Comparison of ENCODE assay signal across 8 cellular contexts in the genomic region with DNA sequence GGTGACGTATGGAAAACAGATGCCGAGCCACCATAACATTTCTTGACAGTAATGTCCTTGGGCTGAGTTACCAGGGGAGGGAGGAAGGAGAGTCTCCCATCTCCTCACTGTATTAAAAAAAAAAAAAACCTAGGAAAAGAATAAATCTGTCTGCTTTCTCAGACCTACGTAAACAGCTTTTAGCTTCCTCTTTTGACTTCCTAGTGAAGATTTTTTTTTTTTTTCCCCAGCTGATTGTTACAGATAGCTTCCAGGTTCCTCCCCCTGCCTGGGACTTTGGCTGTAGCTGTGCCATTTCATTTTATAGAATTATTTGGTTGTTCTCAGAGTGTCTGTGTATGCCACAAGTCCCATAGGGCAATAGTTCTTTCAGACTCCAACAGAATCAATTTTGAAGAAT. TPM values are rescaled to one million over a fixed set of nuclear protein-coding genes. Genes with fewer than 3 reads are reported as not detected.
DNase-seq lines count a peak whose midpoint lies in the region; ATAC-seq and TF ChIP-seq lines count a peak whose summit lies in the region.

No MANE protein-coding gene starts in this region.

- CTCF ChIA-PET in WTC11 (lab: Charles Lee) = interaction anchor here (0.7 to 4.0 kb wide), 3 partner anchors 14 to 28 kb away, joined by 3 to 40 read pairs (median 27); no protein-coding TSS in a partner anchor

- no peaks in the 10 kb centered on the region for H3K9me3 ChIP-seq in lower lobe of right lung
- no peaks in the 10 kb centered on the region for H3K9me3 ChIP-seq in aorta (ENCODE audit: control insufficient read depth, low read length)

- no peak for TF ChIP-seq CTCF in WTC11 (IDR thresholded peaks at IDR 0.05)
- TF ChIP-seq CTCF in lower lobe of right lung (IDR thresholded peaks at IDR 0.05) = no peak

- WGBS in aorta, 2 donors = 69 to 71% methylated on average over 3 of the region's 3 CpGs

- H3K4me1 ChIP-seq in lower lobe of right lung (peaks cover 17% of the 10 kb centered on the region), aorta (ENCODE audit: control insufficient read depth in 1 of 2, insufficient read depth in 2 of 2, low read length in 2 of 2) (peaks cover 0 to 2% of the 10 kb centered on the region in 2 donors)

- H3K9me3 Mint-ChIP-seq in stimulated activated naive CD8-positive, alpha-beta T cell treated with anti-CD3 and anti-CD28 coated beads, Interleukin-15, Interleukin-2, amounts not matched to agents 100 ng/mL and 50 ng/mL, for 24 hours = peaks cover 7% of the 10 kb centered on the region
- H3K9me3 Mint-ChIP-seq in stimulated activated naive CD8-positive, alpha-beta T cell treated with anti-CD3 and anti-CD28 coated beads, Interleukin-15, amount 100 ng/mL, for 72 hours = peaks cover 5 to 11% of the 10 kb centered on the region in 2 donors
- H3K9me3 Mint-ChIP-seq in WTC11 = no peaks in the 10 kb centered on the region

- peaks cover 61% of the 10 kb centered on the region for H3K27me3 Mint-ChIP-seq in stimulated activated naive CD8-positive, alpha-beta T cell treated with anti-CD3 and anti-CD28 coated beads, Interleukin-15, Interleukin-2, amounts not matched to agents 100 ng/mL and 50 ng/mL, for 24 hours
- H3K27me3 Mint-ChIP-seq in stimulated activated naive CD8-positive, alpha-beta T cell treated with anti-CD3 and anti-CD28 coated beads, Interleukin-15, amount 100 ng/mL, for 72 hours = peaks cover 72% of the 10 kb centered on the region
- peaks cover 61% of the 10 kb centered on the region for H3K27me3 Mint-ChIP-seq in WTC11 (ENCODE audit: low read depth)

- DNase-seq in stimulated activated naive CD8-positive, alpha-beta T cell treated with anti-CD3 and anti-CD28 coated beads, Interleukin-15, amount 100 ng/mL, for 72 hours = no peak
- DNase-seq in WTC11 (ENCODE audit: low spot score) (no peak), lower lobe of right lung (no peak), aorta (no peak), NCI-H748 (lab: John Stamatoyannopoulos, UW; ENCODE audit: unreplicated experiment) (no peak)

- ATAC-seq in stimulated activated naive CD8-positive, alpha-beta T cell treated with anti-CD3 and anti-CD28 coated beads, Interleukin-15, amount 100 ng/mL, for 72 hours = no peak
- ATAC-seq in WTC11 = no peak
- ATAC-seq in lower lobe of right lung = no peak
- peak; percentile 47 for ATAC-seq in aorta (ENCODE audit: low FRiP score)
- no peak for ATAC-seq in GM19397 (IDR thresholded peaks at IDR 0.05; ENCODE audit: unreplicated experiment)
- ATAC-seq in HG02852 (IDR thresholded peaks at IDR 0.05; ENCODE audit: unreplicated experiment) = no peak

- H3K36me3 ChIP-seq in lower lobe of right lung (no peaks in the 10 kb centered on the region), aorta (ENCODE audit: control insufficient read depth in 1 of 2, insufficient read depth in 2 of 2, low read length in 1 of 2) (no peaks in the 10 kb centered on the region)

- H3K27me3 ChIP-seq in lower lobe of right lung (ENCODE audit: low read depth) (peaks cover 6% of the 10 kb centered on the region), aorta (ENCODE audit: control insufficient read depth in 1 of 2, insufficient read depth in 2 of 2, low read length in 1 of 2) (no peaks in the 10 kb centered on the region)

- H3K4me3 Mint-ChIP-seq in stimulated activated naive CD8-positive, alpha-beta T cell treated with anti-CD3 and anti-CD28 coated beads, Interleukin-15, Interleukin-2, amounts not matched to agents 100 ng/mL and 50 ng/mL, for 24 hours = peak overlapping the region; percentile 79
- H3K4me3 Mint-ChIP-seq in stimulated activated naive CD8-positive, alpha-beta T cell treated with anti-CD3 and anti-CD28 coated beads, Interleukin-15, amount 100 ng/mL, for 72 hours = peak overlapping the region in 1 of 2 donors; percentile 75
- H3K4me3 Mint-ChIP-seq in WTC11 = peak overlapping the region; percentile 86

- H3K36me3 Mint-ChIP-seq in stimulated activated naive CD8-positive, alpha-beta T cell treated with anti-CD3 and anti-CD28 coated beads, Interleukin-15, Interleukin-2, amounts not matched to agents 100 ng/mL and 50 ng/mL, for 24 hours (ENCODE audit: low read depth) = no peaks in the 10 kb centered on the region
- no peaks in the 10 kb centered on the region for H3K36me3 Mint-ChIP-seq in WTC11

- intact Hi-C loops in lower lobe of right lung (cut with DNase I) (no loop called here), aorta (cut with DNase I) (no loop called here)

- H3K27ac ChIP-seq in lower lobe of right lung (peak overlapping the region; percentile 77), aorta (ENCODE audit: low read depth in 1 of 2, low read length in 2 of 2) (no peak overlapping the region)

- peak overlapping the region; percentile 69 for H3K4me3 ChIP-seq in lower lobe of right lung
- H3K4me3 ChIP-seq in aorta (ENCODE audit: low read length in 2 of 2) = no peak overlapping the region

- peaks cover 19% of the 10 kb centered on the region for H3K4me1 Mint-ChIP-seq in stimulated activated naive CD8-positive, alpha-beta T cell treated with anti-CD3 and anti-CD28 coated beads, Interleukin-15, Interleukin-2, amounts not matched to agents 100 ng/mL and 50 ng/mL, for 24 hours (ENCODE audit: low read depth)
- peaks cover 14% of the 10 kb centered on the region for H3K4me1 Mint-ChIP-seq in stimulated activated naive CD8-positive, alpha-beta T cell treated with anti-CD3 and anti-CD28 coated beads, Interleukin-15, amount 100 ng/mL, for 72 hours
- H3K4me1 Mint-ChIP-seq in WTC11 = peaks cover 11% of the 10 kb centered on the region

- H3K27ac Mint-ChIP-seq in stimulated activated naive CD8-positive, alpha-beta T cell treated with anti-CD3 and anti-CD28 coated beads, Interleukin-15, Interleukin-2, amounts not matched to agents 100 ng/mL and 50 ng/mL, for 24 hours = no peak overlapping the region
- no peak overlapping the region for H3K27ac Mint-ChIP-seq in stimulated activated naive CD8-positive, alpha-beta T cell treated with anti-CD3 and anti-CD28 coated beads, Interleukin-15, amount 100 ng/mL, for 72 hours
- H3K27ac Mint-ChIP-seq in WTC11 = no peak overlapping the region

- POLR2A ChIA-PET in WTC11 (lab: Charles Lee) = no interaction called here

TF ChIP-seq in WTC11, 78 proteins besides CTCF, POLR2A, EP300 and RAD21:
- no peak for TF ChIP-seq JAZF1 (CRISPR knock-in tag; IDR thresholded peaks at IDR 0.05)
- no peak for TF ChIP-seq ZNF232 (CRISPR knock-in tag; IDR thresholded peaks at IDR 0.05)
- no peak for TF ChIP-seq ETV6 (CRISPR knock-in tag; IDR thresholded peaks at IDR 0.05)
- TF ChIP-seq, protein P1, sequence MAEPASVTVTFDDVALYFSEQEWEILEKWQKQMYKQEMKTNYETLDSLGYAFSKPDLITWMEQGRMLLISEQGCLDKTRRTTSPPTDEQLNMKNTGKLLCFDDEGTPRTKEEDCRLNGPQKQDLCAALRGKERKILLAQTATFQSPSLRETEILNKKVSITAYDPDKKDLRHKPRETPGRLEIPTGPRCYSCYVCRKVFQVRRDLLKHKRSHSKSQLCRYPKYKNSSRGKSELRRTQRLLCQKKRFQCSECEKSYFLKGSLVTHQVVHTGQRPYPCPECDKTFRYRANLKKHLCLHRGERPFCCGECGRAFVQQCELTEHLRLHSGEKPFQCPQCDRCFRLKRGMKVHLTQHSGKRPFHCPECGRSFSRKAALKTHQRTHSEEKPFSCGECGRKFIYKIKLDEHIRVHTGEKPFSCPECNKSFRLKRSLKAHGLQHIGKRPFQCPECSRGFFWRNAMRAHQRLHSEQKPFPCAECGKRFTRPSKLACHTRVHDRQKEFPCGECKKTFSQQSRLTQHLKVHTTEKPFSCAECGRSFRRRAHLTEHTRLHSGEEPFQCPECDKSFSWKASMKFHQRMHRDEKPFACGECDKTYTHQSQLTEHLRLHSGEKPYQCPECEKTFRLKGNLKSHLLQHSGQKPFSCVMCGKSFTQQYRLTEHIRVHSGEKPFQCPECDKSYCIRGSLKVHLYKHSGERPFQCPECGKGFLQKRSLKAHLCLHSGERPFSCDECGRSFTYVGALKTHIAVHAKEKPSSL (CRISPR knock-in tag; conservative IDR thresholded peaks at IDR 0.05) = no peak
- TF ChIP-seq NR1H2 (CRISPR knock-in tag; IDR thresholded peaks at IDR 0.05) = no peak
- TF ChIP-seq ZNF532 (CRISPR knock-in tag; IDR thresholded peaks at IDR 0.05; ENCODE audit: borderline replicate concordance) = no peak
- TF ChIP-seq ZNF423 (CRISPR knock-in tag; IDR thresholded peaks at IDR 0.05) = no peak
TF ChIP-seq in WTC11: peak in this region for 0.

RNA-seq across cellular contexts. Expression of gene GNS, which starts 23.0 kb away (rescaled TPM):
- total RNA-seq in WTC11 (2021) (24.7 to 31.8 TPM (median 30.6 TPM) in 3 replicates), lower lobe of right lung (199 TPM), aorta (100 to 1,000 TPM; 120 to 152 TPM)
- 10 to 100 TPM; 29.6 to 36.4 TPM for polyA plus RNA-seq in aorta

RNA-seq across cellular contexts. Expression of gene TBC1D30, which starts 42.3 kb away (rescaled TPM):
- 2.0 to 3.6 TPM (median 2.3 TPM) in 3 replicates for total RNA-seq in WTC11 (2021)
- total RNA-seq in lower lobe of right lung = 11.5 TPM
- total RNA-seq in aorta = 1 to 10 TPM; 4.1 to 9.7 TPM
- polyA plus RNA-seq in aorta = 1 to 10 TPM in 1 of 2 donors, under 1 TPM in 1; 0.18 to 1.9 TPM
